15 cellular contexts compared by ENCODE assay signal in genomic region chr2:235005023-235005422, GRCh38. TPM values are rescaled to one million over a fixed set of nuclear protein-coding genes. Genes with fewer than 3 reads are reported as not detected.
DNase-seq lines count a peak whose midpoint lies in the region; ATAC-seq and TF ChIP-seq lines count a peak whose summit lies in the region.
"Had no signal": no experiment of that assay in that cellular context is flagged by ENCODE, and none has a peak within 500 bp of the region (broad histone marks: within the 10 kb centered on the region; RNA-seq: fewer than 3 reads in every experiment).

No MANE protein-coding gene starts in this region.

- peaks cover 32% of the 10 kb centered on the region for H3K4me1 ChIP-seq in mammary epithelial cell (ENCODE audit: insufficient read depth, low read length)
- H3K4me1 ChIP-seq in body of pancreas, result peaks cover 98% of the 10 kb centered on the region

- H3K4me1 Mint-ChIP-seq in MCF 10A (ENCODE audit: insufficient read depth, unreplicated experiment), result peaks cover 25% of the 10 kb centered on the region
- peaks cover 73% of the 10 kb centered on the region for H3K4me1 Mint-ChIP-seq in mesothelial cell of epicardium
- peaks cover 69% of the 10 kb centered on the region for H3K4me1 Mint-ChIP-seq in type B pancreatic cell (ENCODE audit: unreplicated experiment)
- H3K4me1 Mint-ChIP-seq: activated T-helper 17 cell treated with anti-CD3 and anti-CD28 coated beads, Interleukin-2, amount 50 U/mL, for 72 hours had no signal

- CTCF ChIA-PET in MCF 10A (lab: Yijun Ruan, JAX) (no interaction called here), mammary epithelial cell (lab: Charles Lee; ENCODE audit: low non-redundant PET) (no interaction called here)

- in situ Hi-C loops in mammary epithelial cell (cut with MboI; ENCODE audit: low sequenced_read_pairs in 2 of 2), result no loop called here

- POLR2A ChIA-PET in MCF 10A (lab: Yijun Ruan, JAX), result interaction anchor here (0.5 kb wide), 1 partner anchor 15 kb away, joined by 3 read pairs; no protein-coding TSS in a partner anchor

- no peak overlapping the region for H3K9ac ChIP-seq in mammary epithelial cell (ENCODE audit: insufficient read depth, low read length)

- no peaks in the 10 kb centered on the region for H4K20me1 ChIP-seq in mammary epithelial cell (ENCODE audit: insufficient read depth, low read length)

- no peak overlapping the region for H3K27ac ChIP-seq in mammary epithelial cell (ENCODE audit: insufficient read depth, low read depth, low read length)
- H3K27ac ChIP-seq in body of pancreas, result peak overlapping the region; percentile 91 to 95 (median 92)

- dilution Hi-C loops in mammary epithelial cell (cut with HindIII; ENCODE audit: low sequenced_read_pairs), result no loop called here

- H3K36me3 Mint-ChIP-seq in MCF 10A (ENCODE audit: insufficient read depth, unreplicated experiment) (peaks cover 22% of the 10 kb centered on the region), mesothelial cell of epicardium (peaks cover 10% of the 10 kb centered on the region), type B pancreatic cell (peaks cover 44% of the 10 kb centered on the region)
- H3K36me3 Mint-ChIP-seq: CD8-positive, alpha-beta T cell had no signal

- no peak overlapping the region for H3K4me2 ChIP-seq in mammary epithelial cell (ENCODE audit: insufficient read depth, low read depth, low read length)

- intact Hi-C loops in MCF 10A (cut with micrococcal nuclease), result no loop called here
- intact Hi-C loops in mammary epithelial cell (cut with micrococcal nuclease), result no loop called here
- intact Hi-C loops in body of pancreas (cut with DNase I), result no loop called here

- no peak overlapping the region for H2AFZ ChIP-seq in mammary epithelial cell (ENCODE audit: low read depth, low read length)

- H3K9me3 ChIP-seq in mammary epithelial cell (replicated peaks; ENCODE audit: insufficient read depth, low read length) (no peaks in the 10 kb centered on the region), body of pancreas (no peaks in the 10 kb centered on the region)

- peaks cover 4% of the 10 kb centered on the region for H3K36me3 ChIP-seq in mammary epithelial cell (ENCODE audit: insufficient read depth, low read length)
- H3K36me3 ChIP-seq in body of pancreas (replicated peaks in 1 of 2; ENCODE audit: insufficient read depth in 1 of 2, low read depth in 2 of 2), result no peaks in the 10 kb centered on the region

- no peaks in the 10 kb centered on the region for H3K9me3 Mint-ChIP-seq in MCF 10A (ENCODE audit: unreplicated experiment)
- H3K9me3 Mint-ChIP-seq in mesothelial cell of epicardium, result no peaks in the 10 kb centered on the region
- no peaks in the 10 kb centered on the region for H3K9me3 Mint-ChIP-seq in type B pancreatic cell
- H3K9me3 Mint-ChIP-seq: activated T-helper 17 cell treated with anti-CD3 and anti-CD28 coated beads, Interleukin-2, amount 50 U/mL, for 72 hours; CD8-positive, alpha-beta T cell had no signal

- peaks cover 95% of the 10 kb centered on the region for H3K79me2 ChIP-seq in mammary epithelial cell (ENCODE audit: insufficient read depth, low read length)

- H3K27ac Mint-ChIP-seq in MCF 10A (ENCODE audit: low read depth, unreplicated experiment) (peak overlapping the region; percentile 35), mesothelial cell of epicardium (peak overlapping the region; percentile 39), type B pancreatic cell (peak overlapping the region; percentile 56)
- H3K27ac Mint-ChIP-seq: activated T-helper 17 cell treated with anti-CD3 and anti-CD28 coated beads, Interleukin-2, amount 50 U/mL, for 72 hours; CD8-positive, alpha-beta T cell had no signal

- H3K27me3 Mint-ChIP-seq in MCF 10A (ENCODE audit: insufficient read depth, unreplicated experiment) (no peaks in the 10 kb centered on the region), mesothelial cell of epicardium (ENCODE audit: low read depth) (no peaks in the 10 kb centered on the region), type B pancreatic cell (no peaks in the 10 kb centered on the region)

- DNase-seq in MCF 10A (ENCODE audit: unreplicated experiment), result no peak
- DNase-seq in mammary epithelial cell, result no peak
- peak in 3 of 4 donors; percentile 55 to 70 (median 66) for DNase-seq in body of pancreas
- DNase-seq in mesothelial cell of epicardium (ENCODE audit: low spot score in 2 of 2, unreplicated experiment in 2 of 2), result no peak
- no peak for DNase-seq in type B pancreatic cell (ENCODE audit: extremely low spot score, unreplicated experiment)
- DNase-seq in HT-29 (ENCODE audit: low spot score), result no peak
- no peak for DNase-seq in DMS 273 (lab: John Stamatoyannopoulos, UW; ENCODE audit: unreplicated experiment)
- DNase-seq: ACHN; activated CD4-positive, CD25-positive, alpha-beta regulatory T cell; activated CD8-positive, alpha-beta memory T cell treated with anti-CD3 and anti-CD28 coated beads for 24 hours; amniotic stem cell; CD8-positive, alpha-beta T cell; NCI-H2081 treated with DMSO at 0.1 percent for 48 hours had no signal

- ATAC-seq in body of pancreas, result no peak
- ATAC-seq in HG03039 (IDR thresholded peaks at IDR 0.05; ENCODE audit: unreplicated experiment), result no peak
- ATAC-seq: activated T-helper 17 cell treated with anti-CD3 and anti-CD28 coated beads, Interleukin-2, amount 50 U/mL, for 72 hours; CD8-positive, alpha-beta T cell had no signal

- TF ChIP-seq POLR2A in body of pancreas (IDR thresholded peaks at IDR 0.05), result no peak

- H3K4me3 ChIP-seq in mammary epithelial cell (replicated peaks in 1 of 3; ENCODE audit: insufficient read depth in 1 of 3, low read depth in 2 of 3, low read length in 3 of 3), result no peak overlapping the region
- no peak overlapping the region for H3K4me3 ChIP-seq in body of pancreas

- no peak overlapping the region for H3K4me3 Mint-ChIP-seq in MCF 10A (ENCODE audit: unreplicated experiment)
- H3K4me3 Mint-ChIP-seq in mesothelial cell of epicardium, result no peak overlapping the region
- H3K4me3 Mint-ChIP-seq in type B pancreatic cell, result no peak overlapping the region
- H3K4me3 Mint-ChIP-seq: activated T-helper 17 cell treated with anti-CD3 and anti-CD28 coated beads, Interleukin-2, amount 50 U/mL, for 72 hours; CD8-positive, alpha-beta T cell had no signal

- WGBS in mammary epithelial cell (ENCODE audit: low coverage, missing lambda C conversion rate), result 100% methylated on average over 2 of the region's 5 CpGs
- 51 to 58% methylated on average over 4 to 5 of the region's 5 CpGs for WGBS in body of pancreas, 2 donors

- no peaks in the 10 kb centered on the region for H3K27me3 ChIP-seq in mammary epithelial cell (ENCODE audit: insufficient read depth, low read length)
- no peaks in the 10 kb centered on the region for H3K27me3 ChIP-seq in body of pancreas

- BruUV-seq in MCF 10A (replicated peaks; lab: Mats Ljungman, UMichigan), result no TSS peak
- BruUV-seq in mammary epithelial cell (replicated peaks; lab: Mats Ljungman, UMichigan), result no TSS peak

- TF ChIP-seq CTCF in MCF 10A (IDR thresholded peaks at IDR 0.05; ENCODE audit: unreplicated experiment) (no peak), mammary epithelial cell (conservative IDR thresholded peaks at IDR 0.05 in 1 of 2, IDR thresholded peaks at IDR 0.05 in 1 of 2; ENCODE audit: extremely low read depth in 1 of 2, insufficient read depth in 1 of 2, low read depth in 1 of 2, low read length in 2 of 2) (no peak), body of pancreas (IDR thresholded peaks at IDR 0.05) (no peak), mesothelial cell of epicardium (IDR thresholded peaks at IDR 0.05; ENCODE audit: unreplicated experiment) (no peak), type B pancreatic cell (conservative IDR thresholded peaks at IDR 0.05) (no peak)

RNA-seq across cellular contexts. Expression of gene SH3BP4, which starts 53.2 kb away (rescaled TPM):
- total RNA-seq in MCF 10A (2022) (57.6 and 59.7 TPM in 2 replicates), mammary epithelial cell (10 to 100 TPM; 54.6 to 63.0 TPM), body of pancreas (10 to 100 TPM; 62.6 to 71.9 TPM), mesothelial cell of epicardium (44.1 to 45.0 TPM (median 44.3 TPM) in 3 replicates), type B pancreatic cell (ENCODE audit: low replicate concordance) (42.6 and 49.5 TPM in 2 replicates)
- polyA plus RNA-seq in mammary epithelial cell, result 36.8 TPM
- 66.1 TPM for polyA minus RNA-seq in mammary epithelial cell
- total RNA-seq in HT-29 (2014; rRNA removed; shearing (Covaris generic)), result 42.9 and 44.5 TPM in 2 replicates
- total RNA-seq: activated T-helper 17 cell treated with anti-CD3 and anti-CD28 coated beads, Interleukin-2, amount 50 U/mL, for 72 hours had no signal

Comparison
In these comparisons a context has a peak if more than half of its experiments do, and no peak if none do; other contexts are left out.
1. DNase-seq: peak in body of pancreas (3 of 4); none in MCF 10A (single experiment), mammary epithelial cell (single experiment), mesothelial cell of epicardium (0 of 2), type B pancreatic cell (single experiment), HT-29 (single experiment) and DMS 273 (single experiment).
2. Peak in every context shown above with its lines, with median percentiles within 50 percentile points of each other: H3K27ac Mint-ChIP-seq.